Comparison of ENCODE assay signal across 10 cellular contexts in genomic region chr9:98523231-98523901, GRCh38.
DNase-seq lines count a peak whose midpoint lies in the region; FAIRE-seq and TF ChIP-seq lines count a peak whose summit lies in the region.
"Had no signal": no experiment of that assay in that cellular context is flagged by ENCODE, and none has a peak within 500 bp of the region (broad histone marks: within the 10 kb centered on the region; RNA-seq: fewer than 3 reads in every experiment).

No MANE protein-coding gene starts in this region.

- H3K9me1 ChIP-seq in endothelial cell of umbilical vein (replicated peaks; ENCODE audit: control insufficient read depth, extremely low read depth, insufficient read depth, low read length): no peaks in the 10 kb centered on the region

- H3K4me3 Mint-ChIP-seq in progenitor cell of endocrine pancreas (ENCODE audit: low read depth): no peak overlapping the region
- H3K4me3 Mint-ChIP-seq: activated CD4-positive, alpha-beta memory T cell treated with anti-CD3 and anti-CD28 coated beads, Interleukin-2, amount 10 ng/mL, durations not matched to agents 7 days and 5 days had no signal

- no peaks in the 10 kb centered on the region for H3K9me3 Mint-ChIP-seq in progenitor cell of endocrine pancreas (ENCODE audit: low read depth)
- H3K9me3 Mint-ChIP-seq: activated CD4-positive, alpha-beta memory T cell treated with anti-CD3 and anti-CD28 coated beads, Interleukin-2, amount 10 ng/mL, durations not matched to agents 7 days and 5 days had no signal

- peak; percentile 17 to 45 for TF ChIP-seq CTCF in endothelial cell of umbilical vein (IDR thresholded peaks at IDR 0.05; ENCODE audit: extremely low read depth in 1 of 2, insufficient read depth in 1 of 2, low read depth in 1 of 2, low read length in 2 of 2)
- TF ChIP-seq CTCF in progenitor cell of endocrine pancreas (IDR thresholded peaks at IDR 0.05; ENCODE audit: unreplicated experiment): peak; percentile 30

- DNase-seq in ELR (ENCODE audit: low read depth) (peak; percentile 69), NCI-H226 (peak; percentile 19), endothelial cell of umbilical vein (ENCODE audit: low read depth, low spot score) (peak; percentile 30), progenitor cell of endocrine pancreas (ENCODE audit: low spot score, unreplicated experiment) (no peak), HUDEP-2 (lab: John Stamatoyannopoulos, UW; ENCODE audit: unreplicated experiment in 76 of 76) (no peak), NCI-H2081 (lab: John Stamatoyannopoulos, UW) (no peak)
- DNase-seq in activated CD4-positive, CD25-positive, alpha-beta regulatory T cell treated with anti-CD3 and anti-CD28 coated beads, Interleukin-2, amount 50 U/mL, for 72 hours: no peak
- DNase-seq: activated CD4-positive, alpha-beta memory T cell treated with anti-CD3 and anti-CD28 coated beads, Interleukin-2, amount 10 ng/mL, durations not matched to agents 7 days and 5 days; gastrocnemius medialis; Peyer's patch had no signal

- peak overlapping the region; percentile 67 for H2AFZ ChIP-seq in endothelial cell of umbilical vein (ENCODE audit: low read depth, low read length)

- no peaks in the 10 kb centered on the region for H3K9me3 ChIP-seq in endothelial cell of umbilical vein (replicated peaks; ENCODE audit: control insufficient read depth, insufficient read depth, low read length)
- H3K9me3 ChIP-seq: gastrocnemius medialis, Peyer's patch had no signal

- no peaks in the 10 kb centered on the region for H4K20me1 ChIP-seq in endothelial cell of umbilical vein (replicated peaks; ENCODE audit: control insufficient read depth, extremely low read depth, insufficient read depth, low read length)

- no peaks in the 10 kb centered on the region for H3K4me1 Mint-ChIP-seq in progenitor cell of endocrine pancreas (ENCODE audit: low read depth)
- H3K4me1 Mint-ChIP-seq: activated CD4-positive, alpha-beta memory T cell treated with anti-CD3 and anti-CD28 coated beads, Interleukin-2, amount 10 ng/mL, durations not matched to agents 7 days and 5 days had no signal

- no peak overlapping the region for H3K9ac ChIP-seq in endothelial cell of umbilical vein (replicated peaks; ENCODE audit: extremely low read depth, insufficient read depth, low read length)

- peak overlapping the region; percentile 52 for H3K4me2 ChIP-seq in endothelial cell of umbilical vein (ENCODE audit: insufficient read depth, low read length)

- dilution Hi-C loops in endothelial cell of umbilical vein (cut with MboI; ENCODE audit: extremely low pct_ligation_motif_present, low sequenced_read_pairs): no loop called here

- FAIRE-seq in endothelial cell of umbilical vein (lab: Jason Lieb, UNC): no peak

- BruUV-seq in endothelial cell of umbilical vein (replicated peaks; lab: Mats Ljungman, UMichigan): no TSS peak

- peak overlapping the region; percentile 60 for H3K27ac ChIP-seq in endothelial cell of umbilical vein (ENCODE audit: insufficient read depth, low read depth, low read length)
- H3K27ac ChIP-seq: gastrocnemius medialis, Peyer's patch had no signal

- intact Hi-C loops in endothelial cell of umbilical vein (cut with micrococcal nuclease): loop anchor here (1.0 to 2.0 kb wide), 3 partner anchors 167 to 601 kb away; partner anchors contain the start of gene TRMO

- H3K27ac Mint-ChIP-seq in progenitor cell of endocrine pancreas: no peak overlapping the region
- H3K27ac Mint-ChIP-seq: activated CD4-positive, alpha-beta memory T cell treated with anti-CD3 and anti-CD28 coated beads, Interleukin-2, amount 10 ng/mL, durations not matched to agents 7 days and 5 days had no signal

- H3K36me3 Mint-ChIP-seq in progenitor cell of endocrine pancreas (ENCODE audit: insufficient read depth): no peaks in the 10 kb centered on the region

- peaks cover 34% of the 10 kb centered on the region for H3K4me1 ChIP-seq in endothelial cell of umbilical vein (ENCODE audit: control insufficient read depth, extremely low read depth, insufficient read depth, low read length)
- H3K4me1 ChIP-seq: gastrocnemius medialis, Peyer's patch had no signal

- H3K79me2 ChIP-seq in endothelial cell of umbilical vein (ENCODE audit: control insufficient read depth, insufficient read depth, low read length): no peaks in the 10 kb centered on the region

- CTCF ChIA-PET in endothelial cell of umbilical vein (lab: Charles Lee): interaction anchor here (0.7 to 4.8 kb wide), 27 partner anchors 10 to 267 kb away, joined by 3 to 40 read pairs (median 3); no protein-coding TSS in a partner anchor

- POLR2A ChIA-PET in endothelial cell of umbilical vein (lab: Charles Lee): no interaction called here

- no peaks in the 10 kb centered on the region for H3K36me3 ChIP-seq in endothelial cell of umbilical vein (ENCODE audit: control insufficient read depth in 2 of 2, extremely low read depth in 1 of 2, insufficient read depth in 2 of 2, low read length in 2 of 2)
- H3K36me3 ChIP-seq: gastrocnemius medialis, Peyer's patch had no signal

- H3K27me3 Mint-ChIP-seq in progenitor cell of endocrine pancreas: peaks cover 15% of the 10 kb centered on the region

- TF ChIP-seq POLR2A in endothelial cell of umbilical vein (IDR thresholded peaks at IDR 0.05; ENCODE audit: low read depth, low read length): no peak

- no peak overlapping the region for H3K4me3 ChIP-seq in endothelial cell of umbilical vein (replicated peaks in 1 of 3; ENCODE audit: insufficient read depth in 1 of 3, low read depth in 1 of 3, low read length in 3 of 3)
- H3K4me3 ChIP-seq: gastrocnemius medialis, Peyer's patch had no signal

- no peaks in the 10 kb centered on the region for H3K27me3 ChIP-seq in endothelial cell of umbilical vein (ENCODE audit: control insufficient read depth in 2 of 2, insufficient read depth in 2 of 2, low read length in 2 of 2)
- H3K27me3 ChIP-seq: Peyer's patch had no signal

TF ChIP-seq in endothelial cell of umbilical vein, 7 proteins besides CTCF, POLR2A, EP300 and RAD21:
- no peak for TF ChIP-seq FOS (IDR thresholded peaks at IDR 0.05; ENCODE audit: borderline replicate concordance, insufficient read depth, low read length)
- no peak for TF ChIP-seq MYC (IDR thresholded peaks at IDR 0.05; ENCODE audit: low read depth, low read length)
- no peak for TF ChIP-seq GATA2 (IDR thresholded peaks at IDR 0.05; ENCODE audit: insufficient read depth, insufficient read length, low read depth, low read length)
- no peak for TF ChIP-seq JUN (IDR thresholded peaks at IDR 0.05; ENCODE audit: borderline replicate concordance, insufficient read depth, insufficient read length, low read depth)
- TF ChIP-seq MAX (IDR thresholded peaks at IDR 0.05; ENCODE audit: insufficient read depth, insufficient read length): no peak
- no peak for TF ChIP-seq POLR2AphosphoS5 (IDR thresholded peaks at IDR 0.05; ENCODE audit: insufficient read depth, low read depth, low read length)
TF ChIP-seq in endothelial cell of umbilical vein: peak in this region for 0.

Comparison
In these comparisons a context has a peak if more than half of its experiments do, and no peak if none do; other contexts are left out.
1. DNase-seq: peak in ELR (single experiment), NCI-H226 (single experiment) and endothelial cell of umbilical vein (single experiment); none in progenitor cell of endocrine pancreas (single experiment), HUDEP-2 (0 of 76), NCI-H2081 (0 of 2) and activated CD4-positive, CD25-positive, alpha-beta regulatory T cell treated with anti-CD3 and anti-CD28 coated beads, Interleukin-2, amount 50 U/mL, for 72 hours (single experiment).